In genomic region chrX:72572248-72573157, GRCh38 we compare ENCODE assay signal across 7 cellular contexts. TPM values are rescaled to one million over a fixed set of nuclear protein-coding genes. Genes with fewer than 3 reads are reported as not detected.
A peak's percentile ranks its signal among the peaks of the same experiment; 100 is the strongest.
DNase-seq lines count a peak whose midpoint lies in the region; ATAC-seq lines count a peak whose summit lies in the region.

Gene HDAC8 (minus strand): TSS chrX:72572843. CDS start chrX:72572761, 82 bp downstream.

- peak within 1 kb of the TSS; percentile 80 for H3K27ac ChIP-seq in angular gyrus (ENCODE audit: low read depth, low read length)

- ATAC-seq in GM18499 (IDR thresholded peaks at IDR 0.05; ENCODE audit: insufficient read depth, unreplicated experiment) (peak; percentile 90), HG02798 (IDR thresholded peaks at IDR 0.05; ENCODE audit: poor library complexity, unreplicated experiment) (peak; percentile 98), left cardiac atrium (peak; percentile 92)

- DNase-seq in NCI-H1105 treated with DMSO at 0.1 percent for 48 hours (lab: John Stamatoyannopoulos, UW) (peak; percentile 71), SKM-1 (lab: John Stamatoyannopoulos, UW; ENCODE audit: unreplicated experiment) (peak; percentile 51), left cardiac atrium (peak; percentile 77), posterior cingulate gyrus (peak; percentile 26 to 94 (median 62))

- intact Hi-C loops in left cardiac atrium (cut with DNase I) (no loop called here), posterior cingulate gyrus (cut with DNase I) (loop anchor here (10.0 kb wide), 1 partner anchor 268 kb away; the partner anchor contains the start of gene CITED1)

RNA-seq across cellular contexts. Expression of gene HDAC8, which starts in this region (rescaled TPM):
- total RNA-seq in left cardiac atrium: 10 to 100 TPM; 14.6 to 19.2 TPM

Comparison
In these comparisons a context has a peak if more than half of its experiments do, and no peak if none do; other contexts are left out.
1. Peak in every context shown above with its lines: DNase-seq, ATAC-seq and H3K27ac ChIP-seq.